Comparison of ENCODE assay signal across 1 cellular context in genomic region chr14:90295870-90296516, GRCh38.
TF ChIP-seq lines count a peak whose summit lies in the region.

No MANE protein-coding gene starts in this region.

TF ChIP-seq in GM23338, 12 proteins besides CTCF, POLR2A, EP300 and RAD21:
- no peak for TF ChIP-seq ZNF462 (CRISPR knock-in tag; IDR thresholded peaks at IDR 0.05)
- no peak for TF ChIP-seq ZNF114 (CRISPR knock-in tag; IDR thresholded peaks at IDR 0.05)
- no peak for TF ChIP-seq STAT1 (IDR thresholded peaks at IDR 0.05; ENCODE audit: unreplicated experiment)
- TF ChIP-seq REST (IDR thresholded peaks at IDR 0.05; ENCODE audit: unreplicated experiment): no peak
- no peak for TF ChIP-seq ETS1 (IDR thresholded peaks at IDR 0.05)
- no peak for TF ChIP-seq POLR2AphosphoS5 (IDR thresholded peaks at IDR 0.05; ENCODE audit: low read depth)
- TF ChIP-seq EZH2 (IDR thresholded peaks at IDR 0.05; ENCODE audit: low read depth, unreplicated experiment): no peak
- TF ChIP-seq NANOG (IDR thresholded peaks at IDR 0.05; ENCODE audit: borderline replicate concordance): no peak
- TF ChIP-seq ZNF331 (CRISPR knock-in tag; IDR thresholded peaks at IDR 0.05; ENCODE audit: low read depth): no peak
- TF ChIP-seq CREB1 (CRISPR knock-in tag; IDR thresholded peaks at IDR 0.05; ENCODE audit: low read depth): no peak
